14 cellular contexts compared by ENCODE assay signal in the genomic region with DNA sequence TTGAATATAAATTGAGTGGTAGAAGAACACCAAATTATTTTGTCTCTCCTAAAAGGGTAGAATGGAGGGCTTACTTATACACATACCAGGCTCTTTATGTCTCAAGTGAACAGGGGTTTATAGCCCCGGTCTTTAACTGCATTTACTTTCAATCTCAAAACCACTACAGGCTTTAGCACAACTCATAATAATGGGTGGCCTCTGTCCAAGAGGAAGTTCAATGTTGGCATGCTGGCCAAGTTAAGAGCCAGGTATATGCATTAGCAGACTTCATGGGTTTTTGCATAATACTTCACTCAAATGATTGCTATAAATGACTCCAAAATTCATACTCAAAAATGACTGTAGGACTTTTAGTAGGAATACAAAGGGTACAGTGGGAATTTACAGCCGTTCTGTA.
DNase-seq lines count a peak whose midpoint lies in the region; ATAC-seq and TF ChIP-seq lines count a peak whose summit lies in the region.
"Had no signal": no experiment of that assay in that cellular context is flagged by ENCODE, and none has a peak within 500 bp of the region (broad histone marks: within the 10 kb centered on the region; RNA-seq: fewer than 3 reads in every experiment).

No MANE protein-coding gene starts in this region.

- no peaks in the 10 kb centered on the region for H3K4me1 ChIP-seq in A673 (ENCODE audit: insufficient read depth, low read length, poor library complexity, severe bottlenecking)

- CTCF ChIA-PET in A673 (lab: Charles Lee), result no interaction called here

- H3K36me3 ChIP-seq in WERI-Rb-1, result no peaks in the 10 kb centered on the region
- no peaks in the 10 kb centered on the region for H3K36me3 ChIP-seq in A673 (ENCODE audit: insufficient read depth, low read length, poor library complexity, severe bottlenecking)

- H3K27me3 ChIP-seq in WERI-Rb-1 (ENCODE audit: insufficient read depth, low read depth, severe bottlenecking) (no peaks in the 10 kb centered on the region), A673 (replicated peaks; ENCODE audit: insufficient read depth, low read depth, low read length, poor library complexity) (no peaks in the 10 kb centered on the region)
- H3K27me3 ChIP-seq: hepatocyte had no signal

- POLR2A ChIA-PET in A673 (lab: Charles Lee; ENCODE audit: low non-redundant PET), result no interaction called here

- no peaks in the 10 kb centered on the region for H3K9me3 ChIP-seq in WERI-Rb-1 (ENCODE audit: severe bottlenecking)
- no peaks in the 10 kb centered on the region for H3K9me3 ChIP-seq in A673 (ENCODE audit: low read depth, low read length, poor library complexity, severe bottlenecking)

- intact Hi-C loops in left colon (cut with DNase I, micrococcal nuclease), result no loop called here
- intact Hi-C loops in A673 (cut with micrococcal nuclease; ENCODE audit: unreplicated experiment), result no loop called here

- TF ChIP-seq CTCF in WERI-Rb-1 (IDR thresholded peaks at IDR 0.05; ENCODE audit: low read depth, low read length) (no peak), A673 (conservative IDR thresholded peaks at IDR 0.05; ENCODE audit: low read depth, low read length) (no peak)

- H3K4me3 ChIP-seq in WERI-Rb-1 (ENCODE audit: low read depth, low read length) (no peak overlapping the region), A673 (ENCODE audit: low read depth, low read length, poor library complexity, severe bottlenecking) (no peak overlapping the region)
- H3K4me3 ChIP-seq: hepatocyte had no signal

- peak; percentile 52 for ATAC-seq in GM18511 (IDR thresholded peaks at IDR 0.05; ENCODE audit: unreplicated experiment)
- ATAC-seq in HG02588 (IDR thresholded peaks at IDR 0.05; ENCODE audit: unreplicated experiment), result peak; percentile 31
- peak; percentile 87 for ATAC-seq in left colon

- H3K27ac ChIP-seq in WERI-Rb-1 (no peak overlapping the region), A673 (ENCODE audit: low read depth, low read length, poor library complexity, severe bottlenecking) (no peak overlapping the region)
- H3K27ac ChIP-seq: hepatocyte, HL-60 had no signal

- BruUV-seq in A673 (replicated peaks; lab: Mats Ljungman, UMichigan), result no TSS peak

- DNase-seq in MV-4-11 (lab: John Stamatoyannopoulos, UW), result peak; percentile 7
- peak in 1 of 2 donors; percentile 12 for DNase-seq in left colon
- DNase-seq in activated T-cell treated with anti-CD3 and anti-CD28 coated beads for 4 hours, result no peak
- no peak for DNase-seq in NCI-H146 treated with DMSO at 0.1 percent for 48 hours (lab: John Stamatoyannopoulos, UW; ENCODE audit: unreplicated experiment)
- DNase-seq in WERI-Rb-1, result no peak
- DNase-seq in A673 (ENCODE audit: low spot score), result no peak
- DNase-seq: AML-193, H7, NCI-H1092 treated with DMSO at 0.1 percent for 48 hours, NCI-H524 treated with DMSO at 0.1 percent for 48 hours had no signal

Comparison
In these comparisons a context has a peak if more than half of its experiments do, and no peak if none do; other contexts are left out.
1. ATAC-seq: peak in every context shown above with its lines; median percentile 87 in left colon; 52 in GM18511; 31 in HG02588.